27 cellular contexts compared by ENCODE assay signal in the genomic region with DNA sequence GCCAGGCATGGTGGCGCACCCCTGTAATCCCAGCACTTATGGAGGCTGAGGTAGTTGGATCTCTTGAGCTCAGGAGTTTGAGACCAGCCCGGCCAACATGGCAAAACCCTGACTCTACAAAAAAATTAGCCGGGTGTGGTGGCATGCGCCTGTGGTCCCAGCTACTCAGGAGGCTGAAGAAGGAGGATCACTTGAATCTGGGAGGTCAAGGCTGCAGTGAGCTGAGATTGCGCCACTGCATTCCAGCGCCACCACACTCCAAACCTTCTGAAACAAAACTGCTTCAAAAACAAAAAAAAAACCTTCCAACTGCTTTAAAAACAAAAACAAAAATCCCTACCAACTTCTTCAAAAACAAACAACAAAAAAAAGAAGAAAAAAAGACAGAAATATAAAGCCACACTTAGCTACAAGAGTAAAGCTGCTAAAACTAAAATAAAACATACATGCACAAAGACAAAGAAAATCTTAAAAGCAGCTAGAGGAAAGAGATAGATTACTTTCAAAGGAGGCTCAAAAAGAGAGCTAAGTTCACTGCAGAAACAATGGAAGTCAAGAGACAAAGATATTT. TPM values are rescaled to one million over a fixed set of nuclear protein-coding genes. Genes with fewer than 3 reads are reported as not detected.
DNase-seq lines count a peak whose midpoint lies in the region; ATAC-seq, FAIRE-seq and TF ChIP-seq lines count a peak whose summit lies in the region.
"Had no signal": no experiment of that assay in that cellular context is flagged by ENCODE, and none has a peak within 500 bp of the region (broad histone marks: within the 10 kb centered on the region; RNA-seq: fewer than 3 reads in every experiment).

No MANE protein-coding gene starts in this region.

- TF ChIP-seq POLR2A in spleen (IDR thresholded peaks at IDR 0.05): no peak

- peaks cover 0 to 23% (median 3%) of the 10 kb centered on the region in 6 donors for H3K4me1 ChIP-seq in spleen
- no peaks in the 10 kb centered on the region for H3K4me1 ChIP-seq in kidney (ENCODE audit: control insufficient read depth in 1 of 2, insufficient read depth in 1 of 2, low read depth in 1 of 2, low read length in 2 of 2)
- H3K4me1 ChIP-seq: BE2C, lower lobe of right lung, Peyer's patch, transverse colon had no signal

- no peak for ATAC-seq in activated naive CD8-positive, alpha-beta T cell treated with anti-CD3 and anti-CD28 coated beads, Interleukin-2, amount 50 U/mL, for 24 hours
- ATAC-seq: heart right ventricle; lower lobe of right lung; naive thymus-derived CD4-positive, alpha-beta T cell; stimulated activated memory B cell treated with anti-CD40 and anti-IgM and Interleukin-4, amounts not matched to agents 10 μg/mL and 1 μg/mL and 100 μg/mL, for 72 hours had no signal

- no peaks in the 10 kb centered on the region for H3K9me3 ChIP-seq in spleen
- H3K9me3 ChIP-seq in kidney (ENCODE audit: control insufficient read depth in 1 of 2, low read length in 2 of 2): no peaks in the 10 kb centered on the region
- H3K9me3 ChIP-seq: BE2C, heart right ventricle, lower lobe of right lung, Peyer's patch, transverse colon had no signal

- H3K27me3 ChIP-seq in spleen (replicated peaks in 1 of 7): no peaks in the 10 kb centered on the region
- H3K27me3 ChIP-seq: BE2C, heart right ventricle, Peyer's patch, transverse colon had no signal

- peaks cover 7% of the 10 kb centered on the region for H3K36me3 Mint-ChIP-seq in activated naive CD8-positive, alpha-beta T cell
- peaks cover 12% of the 10 kb centered on the region for H3K36me3 Mint-ChIP-seq in activated naive CD8-positive, alpha-beta T cell treated with anti-CD3 and anti-CD28 coated beads, Interleukin-2, amount 50 U/mL, for 24 hours (ENCODE audit: low read depth)
- peaks cover 15% of the 10 kb centered on the region for H3K36me3 Mint-ChIP-seq in activated naive CD8-positive, alpha-beta T cell treated with anti-CD3 and anti-CD28 coated beads for 36 hours

- H3K4me3 ChIP-seq in spleen (no peak overlapping the region), kidney (ENCODE audit: low read length in 2 of 2) (no peak overlapping the region)
- H3K4me3 ChIP-seq: heart right ventricle, lower lobe of right lung, Peyer's patch, transverse colon had no signal

- H3K4me3 Mint-ChIP-seq in activated naive CD8-positive, alpha-beta T cell: no peak overlapping the region
- H3K4me3 Mint-ChIP-seq in activated naive CD8-positive, alpha-beta T cell treated with anti-CD3 and anti-CD28 coated beads, Interleukin-2, amount 50 U/mL, for 24 hours: no peak overlapping the region
- H3K4me3 Mint-ChIP-seq in activated naive CD8-positive, alpha-beta T cell treated with anti-CD3 and anti-CD28 coated beads for 36 hours: no peak overlapping the region
- H3K4me3 Mint-ChIP-seq: CD8-positive, alpha-beta memory T cell; naive thymus-derived CD4-positive, alpha-beta T cell; stimulated activated memory B cell treated with anti-CD40 and anti-IgM and Interleukin-4, amounts not matched to agents 10 μg/mL and 1 μg/mL and 100 μg/mL, for 72 hours; T-helper 2 cell treated with Interferon-gamma antibody and Interleukin-4, amounts not matched to agents 5 μg/mL and 100 μg/mL, for 36 hours had no signal

- no peak for FAIRE-seq in kidney (lab: Jason Lieb, UNC)
- FAIRE-seq: endothelial cell of umbilical vein, frontal cortex had no signal

- H3K27ac ChIP-seq in spleen (peak overlapping the region in 5 of 8 donors; percentile 0 to 79 (median 51)), kidney (ENCODE audit: low read depth in 2 of 2, low read length in 2 of 2) (no peak overlapping the region)
- H3K27ac ChIP-seq: heart right ventricle, lower lobe of right lung, Peyer's patch, transverse colon had no signal

- no peak overlapping the region for H3K9ac ChIP-seq in kidney (ENCODE audit: low read length in 2 of 2)

- 94 to 96% (median 95%) methylated on average over 6 of the region's 6 CpGs for WGBS in spleen, 5 donors

- no peaks in the 10 kb centered on the region for H3K27me3 Mint-ChIP-seq in activated naive CD8-positive, alpha-beta T cell
- H3K27me3 Mint-ChIP-seq in activated naive CD8-positive, alpha-beta T cell treated with anti-CD3 and anti-CD28 coated beads, Interleukin-2, amount 50 U/mL, for 24 hours: no peaks in the 10 kb centered on the region
- H3K27me3 Mint-ChIP-seq in activated naive CD8-positive, alpha-beta T cell treated with anti-CD3 and anti-CD28 coated beads for 36 hours: no peaks in the 10 kb centered on the region
- H3K27me3 Mint-ChIP-seq: CD8-positive, alpha-beta memory T cell; naive thymus-derived CD4-positive, alpha-beta T cell; stimulated activated memory B cell treated with anti-CD40 and anti-IgM and Interleukin-4, amounts not matched to agents 10 μg/mL and 1 μg/mL and 100 μg/mL, for 72 hours had no signal

- DNase-seq in activated naive CD8-positive, alpha-beta T cell treated with anti-CD3 and anti-CD28 coated beads, Interleukin-2, amount 50 U/mL, for 24 hours: no peak
- DNase-seq in activated naive CD8-positive, alpha-beta T cell treated with anti-CD3 and anti-CD28 coated beads for 36 hours: no peak
- DNase-seq in spleen (no peak), NCI-H146 treated with DMSO at 0.1 percent for 48 hours (lab: John Stamatoyannopoulos, UW; ENCODE audit: unreplicated experiment) (no peak), kidney (no peak)
- DNase-seq: ACHN; activated gamma-delta T cell treated with Interleukin-2 at 50 U/mL for 16 hours; activated T-cell treated with anti-CD3 and anti-CD28 coated beads, Interleukin-2, amount 50 U/mL, for 1 hour; amygdala; BE2C; CD8-positive, alpha-beta memory T cell; heart right ventricle; kidney glomerular epithelial cell; lower lobe of right lung; naive thymus-derived CD4-positive, alpha-beta T cell; NCI-H1048; NCI-H1694; NCI-H446; NCI-H774; Peyer's patch; SIG-M5; transverse colon had no signal

- peaks cover 0 to 22% (median 2%) of the 10 kb centered on the region in 6 donors for H3K36me3 ChIP-seq in spleen
- no peaks in the 10 kb centered on the region for H3K36me3 ChIP-seq in kidney (ENCODE audit: control insufficient read depth in 1 of 2, insufficient read depth in 2 of 2, low read length in 2 of 2)
- H3K36me3 ChIP-seq: Peyer's patch, transverse colon had no signal

- no peak for TF ChIP-seq CTCF in spleen (IDR thresholded peaks at IDR 0.05 in 8 of 11, conservative IDR thresholded peaks at IDR 0.05 in 3 of 11)
- no peak for TF ChIP-seq CTCF in kidney (IDR thresholded peaks at IDR 0.05; ENCODE audit: borderline replicate concordance, extremely low read depth, insufficient read depth)

- H3K4me1 Mint-ChIP-seq in activated naive CD8-positive, alpha-beta T cell (ENCODE audit: low read depth): peaks cover 19% of the 10 kb centered on the region
- peaks cover 3% of the 10 kb centered on the region for H3K4me1 Mint-ChIP-seq in activated naive CD8-positive, alpha-beta T cell treated with anti-CD3 and anti-CD28 coated beads, Interleukin-2, amount 50 U/mL, for 24 hours
- H3K4me1 Mint-ChIP-seq in activated naive CD8-positive, alpha-beta T cell treated with anti-CD3 and anti-CD28 coated beads for 36 hours: peaks cover 13% of the 10 kb centered on the region

- no peaks in the 10 kb centered on the region for H3K9me3 Mint-ChIP-seq in activated naive CD8-positive, alpha-beta T cell (ENCODE audit: low read depth)
- H3K9me3 Mint-ChIP-seq in activated naive CD8-positive, alpha-beta T cell treated with anti-CD3 and anti-CD28 coated beads, Interleukin-2, amount 50 U/mL, for 24 hours: no peaks in the 10 kb centered on the region
- no peaks in the 10 kb centered on the region for H3K9me3 Mint-ChIP-seq in activated naive CD8-positive, alpha-beta T cell treated with anti-CD3 and anti-CD28 coated beads for 36 hours
- H3K9me3 Mint-ChIP-seq: CD8-positive, alpha-beta memory T cell; naive thymus-derived CD4-positive, alpha-beta T cell; stimulated activated memory B cell treated with anti-CD40 and anti-IgM and Interleukin-4, amounts not matched to agents 10 μg/mL and 1 μg/mL and 100 μg/mL, for 72 hours; T-helper 2 cell treated with Interferon-gamma antibody and Interleukin-4, amounts not matched to agents 5 μg/mL and 100 μg/mL, for 36 hours had no signal

- intact Hi-C loops in spleen (cut with DNase I; ENCODE audit: low total_unique reads) (no loop called here), kidney (cut with DNase I) (no loop called here)

- peak overlapping the region; percentile 19 for H3K27ac Mint-ChIP-seq in activated naive CD8-positive, alpha-beta T cell
- no peak overlapping the region for H3K27ac Mint-ChIP-seq in activated naive CD8-positive, alpha-beta T cell treated with anti-CD3 and anti-CD28 coated beads, Interleukin-2, amount 50 U/mL, for 24 hours
- peak overlapping the region; percentile 63 for H3K27ac Mint-ChIP-seq in activated naive CD8-positive, alpha-beta T cell treated with anti-CD3 and anti-CD28 coated beads for 36 hours
- H3K27ac Mint-ChIP-seq: stimulated activated memory B cell treated with anti-CD40 and anti-IgM and Interleukin-4, amounts not matched to agents 10 μg/mL and 1 μg/mL and 100 μg/mL, for 72 hours; T-helper 2 cell treated with Interferon-gamma antibody and Interleukin-4, amounts not matched to agents 5 μg/mL and 100 μg/mL, for 36 hours had no signal

RNA-seq across cellular contexts. Expression of gene DCAF10, which starts 11.4 kb away (rescaled TPM):
- 10 to 100 TPM; 10.5 to 12.9 TPM for total RNA-seq in activated naive CD8-positive, alpha-beta T cell treated with anti-CD3 and anti-CD28 coated beads for 36 hours
- total RNA-seq in spleen: 10 to 100 TPM; 18.4 to 34.2 (median 24.6) TPM
- 1 to 10 TPM; 3.7 to 5.0 (median 4.2) TPM for polyA plus RNA-seq in spleen
- 28.5 TPM for total RNA-seq in kidney
- 10.6 TPM for polyA plus RNA-seq in kidney (ENCODE audit: insufficient read depth, low read depth, low replicate concordance)

RNA-seq across cellular contexts. Expression of gene EXOSC3, which starts 27.1 kb away (rescaled TPM):
- 100 to 1,000 TPM; 139 to 147 TPM for total RNA-seq in activated naive CD8-positive, alpha-beta T cell treated with anti-CD3 and anti-CD28 coated beads for 36 hours
- 10 to 100 TPM; 40.2 to 55.3 (median 44.2) TPM for total RNA-seq in spleen
- polyA plus RNA-seq in spleen: 10 to 100 TPM; 16.2 to 38.8 (median 35.3) TPM
- total RNA-seq in kidney: 32.3 TPM
- polyA plus RNA-seq in kidney (ENCODE audit: insufficient read depth, low read depth, low replicate concordance): 31.6 TPM

RNA-seq across cellular contexts. Expression of gene TRMT10B, which starts 58.4 kb away (rescaled TPM):
- total RNA-seq in activated naive CD8-positive, alpha-beta T cell treated with anti-CD3 and anti-CD28 coated beads for 36 hours: 10 to 100 TPM in 1 of 2 experiments, 1 to 10 TPM in 1; 9.4 to 10.3 TPM
- 10 to 100 TPM in 5 of 7 donors, 1 to 10 TPM in 2; 6.0 to 17.7 (median 13.4) TPM for total RNA-seq in spleen
- polyA plus RNA-seq in spleen: 1 to 10 TPM; 5.8 to 6.4 (median 6.0) TPM
- total RNA-seq in kidney: 12.4 TPM
- 5.2 TPM for polyA plus RNA-seq in kidney (ENCODE audit: insufficient read depth, low read depth, low replicate concordance)

Comparison
In these comparisons a context has a peak if more than half of its experiments do, and no peak if none do; other contexts are left out.
1. H3K27ac ChIP-seq: peak in spleen (5 of 8); none in kidney (0 of 2).